In the genomic region with DNA sequence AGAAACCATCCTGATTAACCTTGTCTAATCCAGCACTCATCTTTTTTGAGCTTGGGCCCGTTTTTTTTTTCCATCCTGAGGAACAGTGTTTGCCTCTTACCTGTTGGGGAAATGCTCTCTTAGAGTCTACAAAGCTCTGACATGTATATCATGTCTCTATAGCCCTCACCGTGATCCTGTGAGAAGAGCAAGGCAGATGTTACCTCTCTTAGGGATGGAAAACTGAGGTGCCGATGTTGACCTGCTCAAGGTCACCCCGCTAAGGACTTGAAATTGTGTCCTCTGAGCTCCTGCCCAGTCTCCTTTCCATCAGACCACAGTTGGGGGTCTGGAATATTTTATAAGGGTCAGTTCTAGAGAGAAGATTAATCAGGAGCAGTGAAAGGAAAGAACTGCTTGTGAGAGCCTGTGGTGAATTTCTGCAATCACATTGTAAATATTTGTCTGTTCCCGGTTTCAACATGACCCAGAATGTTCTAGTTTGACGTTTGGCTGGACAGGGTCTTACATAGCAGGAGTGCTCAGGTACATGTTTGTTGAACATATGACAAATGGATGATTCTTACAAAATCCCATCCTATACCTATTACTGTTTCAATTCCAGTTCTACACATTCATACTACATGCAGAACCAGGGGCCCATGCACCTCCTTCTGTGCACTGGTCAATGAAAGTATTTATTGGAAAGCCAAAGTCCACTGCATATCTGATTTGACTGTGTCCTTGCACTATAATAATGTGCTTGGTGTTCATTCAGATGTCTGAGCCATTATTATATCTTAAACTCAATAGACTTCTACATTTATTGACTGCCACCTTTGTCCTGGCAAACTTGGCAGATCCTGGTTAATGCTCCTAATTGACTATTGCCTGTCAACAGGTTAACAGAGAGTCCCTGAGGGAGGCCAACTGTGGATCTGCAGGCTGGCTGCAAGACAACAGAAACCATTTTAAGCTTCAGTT, we compare ENCODE assay signal across 1 cellular context.
A peak's percentile ranks its signal among the peaks of the same experiment; 100 is the strongest.
TF ChIP-seq lines count a peak whose summit lies in the region.

No MANE protein-coding gene starts in this region.

TF ChIP-seq in HepG2, 621 proteins besides CTCF, POLR2A, EP300 and RAD21 (continued from another document and continues in another):
- TF ChIP-seq ZNF292 (CRISPR knock-in tag; IDR thresholded peaks at IDR 0.05; ENCODE audit: borderline replicate concordance, low read depth): peak; percentile 46; the same call in 1 of the 2 replicates
- TF ChIP-seq ETV6 (CRISPR knock-in tag; conservative IDR thresholded peaks at IDR 0.05): no peak
- TF ChIP-seq IKZF5 (CRISPR knock-in tag; IDR thresholded peaks at IDR 0.05): no peak
- TF ChIP-seq, protein P1, sequence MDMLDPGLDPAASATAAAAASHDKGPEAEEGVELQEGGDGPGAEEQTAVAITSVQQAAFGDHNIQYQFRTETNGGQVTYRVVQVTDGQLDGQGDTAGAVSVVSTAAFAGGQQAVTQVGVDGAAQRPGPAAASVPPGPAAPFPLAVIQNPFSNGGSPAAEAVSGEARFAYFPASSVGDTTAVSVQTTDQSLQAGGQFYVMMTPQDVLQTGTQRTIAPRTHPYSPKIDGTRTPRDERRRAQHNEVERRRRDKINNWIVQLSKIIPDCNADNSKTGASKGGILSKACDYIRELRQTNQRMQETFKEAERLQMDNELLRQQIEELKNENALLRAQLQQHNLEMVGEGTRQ (IDR thresholded peaks at IDR 0.05; ENCODE audit: low read depth, low read length): no peak
- TF ChIP-seq, protein P1 (CRISPR knock-in tag; IDR thresholded peaks at IDR 0.05; ENCODE audit: borderline replicate concordance): no peak
- TF ChIP-seq NFIC (IDR thresholded peaks at IDR 0.05; ENCODE audit: low read length): no peak; the same call in 1 of the 2 replicates
- TF ChIP-seq, protein P2, sequence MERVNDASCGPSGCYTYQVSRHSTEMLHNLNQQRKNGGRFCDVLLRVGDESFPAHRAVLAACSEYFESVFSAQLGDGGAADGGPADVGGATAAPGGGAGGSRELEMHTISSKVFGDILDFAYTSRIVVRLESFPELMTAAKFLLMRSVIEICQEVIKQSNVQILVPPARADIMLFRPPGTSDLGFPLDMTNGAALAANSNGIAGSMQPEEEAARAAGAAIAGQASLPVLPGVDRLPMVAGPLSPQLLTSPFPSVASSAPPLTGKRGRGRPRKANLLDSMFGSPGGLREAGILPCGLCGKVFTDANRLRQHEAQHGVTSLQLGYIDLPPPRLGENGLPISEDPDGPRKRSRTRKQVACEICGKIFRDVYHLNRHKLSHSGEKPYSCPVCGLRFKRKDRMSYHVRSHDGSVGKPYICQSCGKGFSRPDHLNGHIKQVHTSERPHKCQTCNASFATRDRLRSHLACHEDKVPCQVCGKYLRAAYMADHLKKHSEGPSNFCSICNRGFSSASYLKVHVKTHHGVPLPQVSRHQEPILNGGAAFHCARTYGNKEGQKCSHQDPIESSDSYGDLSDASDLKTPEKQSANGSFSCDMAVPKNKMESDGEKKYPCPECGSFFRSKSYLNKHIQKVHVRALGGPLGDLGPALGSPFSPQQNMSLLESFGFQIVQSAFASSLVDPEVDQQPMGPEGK (CRISPR knock-in tag; IDR thresholded peaks at IDR 0.05): peak; percentile 13; the same call in 1 of the 2 replicates
- TF ChIP-seq ZNF768 (CRISPR knock-in tag; IDR thresholded peaks at IDR 0.05): no peak
- TF ChIP-seq ZBTB25 (CRISPR knock-in tag; IDR thresholded peaks at IDR 0.05): peak; percentile 40; the same call in 1 of the 2 replicates
- no peak for TF ChIP-seq KDM5B (CRISPR knock-in tag; IDR thresholded peaks at IDR 0.05; ENCODE audit: borderline replicate concordance)
- TF ChIP-seq ZSCAN21 (CRISPR knock-in tag; IDR thresholded peaks at IDR 0.05; ENCODE audit: borderline replicate concordance): no peak
- TF ChIP-seq ZNF558 (CRISPR knock-in tag; IDR thresholded peaks at IDR 0.05; ENCODE audit: borderline replicate concordance): no peak
- TF ChIP-seq TBX2 (CRISPR knock-in tag; IDR thresholded peaks at IDR 0.05; ENCODE audit: borderline replicate concordance): 0 out of 2 replicates have a peak, but pooled peaks have one; percentile 37
- TF ChIP-seq HCFC1 (IDR thresholded peaks at IDR 0.05; ENCODE audit: low read depth, low read length): no peak
- TF ChIP-seq ZNF431 (CRISPR knock-in tag; IDR thresholded peaks at IDR 0.05; ENCODE audit: borderline replicate concordance, low read depth): no peak
- TF ChIP-seq ZNF720 (CRISPR knock-in tag; IDR thresholded peaks at IDR 0.05): no peak
- TF ChIP-seq, protein P3, sequence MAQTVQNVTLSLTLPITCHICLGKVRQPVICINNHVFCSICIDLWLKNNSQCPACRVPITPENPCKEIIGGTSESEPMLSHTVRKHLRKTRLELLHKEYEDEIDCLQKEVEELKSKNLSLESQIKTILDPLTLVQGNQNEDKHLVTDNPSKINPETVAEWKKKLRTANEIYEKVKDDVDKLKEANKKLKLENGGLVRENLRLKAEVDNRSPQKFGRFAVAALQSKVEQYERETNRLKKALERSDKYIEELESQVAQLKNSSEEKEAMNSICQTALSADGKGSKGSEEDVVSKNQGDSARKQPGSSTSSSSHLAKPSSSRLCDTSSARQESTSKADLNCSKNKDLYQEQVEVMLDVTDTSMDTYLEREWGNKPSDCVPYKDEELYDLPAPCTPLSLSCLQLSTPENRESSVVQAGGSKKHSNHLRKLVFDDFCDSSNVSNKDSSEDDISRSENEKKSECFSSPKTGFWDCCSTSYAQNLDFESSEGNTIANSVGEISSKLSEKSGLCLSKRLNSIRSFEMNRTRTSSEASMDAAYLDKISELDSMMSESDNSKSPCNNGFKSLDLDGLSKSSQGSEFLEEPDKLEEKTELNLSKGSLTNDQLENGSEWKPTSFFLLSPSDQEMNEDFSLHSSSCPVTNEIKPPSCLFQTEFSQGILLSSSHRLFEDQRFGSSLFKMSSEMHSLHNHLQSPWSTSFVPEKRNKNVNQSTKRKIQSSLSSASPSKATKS (CRISPR knock-in tag; IDR thresholded peaks at IDR 0.05): no peak
- no peak for TF ChIP-seq ATF6 (CRISPR knock-in tag; conservative IDR thresholded peaks at IDR 0.05)
- TF ChIP-seq, protein P4, sequence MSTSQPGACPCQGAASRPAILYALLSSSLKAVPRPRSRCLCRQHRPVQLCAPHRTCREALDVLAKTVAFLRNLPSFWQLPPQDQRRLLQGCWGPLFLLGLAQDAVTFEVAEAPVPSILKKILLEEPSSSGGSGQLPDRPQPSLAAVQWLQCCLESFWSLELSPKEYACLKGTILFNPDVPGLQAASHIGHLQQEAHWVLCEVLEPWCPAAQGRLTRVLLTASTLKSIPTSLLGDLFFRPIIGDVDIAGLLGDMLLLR (CRISPR knock-in tag; IDR thresholded peaks at IDR 0.05): no peak
- TF ChIP-seq NR2C2 (CRISPR knock-in tag; IDR thresholded peaks at IDR 0.05; ENCODE audit: borderline replicate concordance): no peak
- TF ChIP-seq DNMT1 (CRISPR knock-in tag; IDR thresholded peaks at IDR 0.05): no peak
- no peak for TF ChIP-seq ZNF180 (CRISPR knock-in tag; IDR thresholded peaks at IDR 0.05; ENCODE audit: borderline replicate concordance, low read depth)
- TF ChIP-seq ZNF672 (CRISPR knock-in tag; IDR thresholded peaks at IDR 0.05): no peak
- TF ChIP-seq FLYWCH1 (CRISPR knock-in tag; IDR thresholded peaks at IDR 0.05): no peak
- no peak for TF ChIP-seq WIZ (CRISPR knock-in tag; IDR thresholded peaks at IDR 0.05)
- TF ChIP-seq, protein P5, sequence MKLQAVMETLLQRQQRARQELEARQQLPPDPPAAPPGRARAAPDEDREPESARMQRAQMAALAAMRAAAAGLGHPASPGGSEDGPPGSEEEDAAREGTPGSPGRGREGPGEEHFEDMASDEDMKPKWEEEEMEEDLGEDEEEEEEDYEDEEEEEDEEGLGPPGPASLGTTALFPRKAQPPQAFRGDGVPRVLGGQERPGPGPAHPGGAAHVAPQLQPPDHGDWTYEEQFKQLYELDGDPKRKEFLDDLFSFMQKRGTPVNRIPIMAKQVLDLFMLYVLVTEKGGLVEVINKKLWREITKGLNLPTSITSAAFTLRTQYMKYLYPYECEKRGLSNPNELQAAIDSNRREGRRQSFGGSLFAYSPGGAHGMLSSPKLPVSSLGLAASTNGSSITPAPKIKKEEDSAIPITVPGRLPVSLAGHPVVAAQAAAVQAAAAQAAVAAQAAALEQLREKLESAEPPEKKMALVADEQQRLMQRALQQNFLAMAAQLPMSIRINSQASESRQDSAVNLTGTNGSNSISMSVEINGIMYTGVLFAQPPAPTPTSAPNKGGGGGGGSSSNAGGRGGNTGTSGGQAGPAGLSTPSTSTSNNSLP (IDR thresholded peaks at IDR 0.05; ENCODE audit: low read depth, low read length): peak; percentile 63; the same call in 1 of the 2 replicates
- no peak for TF ChIP-seq ZNF44 (CRISPR knock-in tag; IDR thresholded peaks at IDR 0.05)
- peak; percentile 60 for TF ChIP-seq HDAC1 (CRISPR knock-in tag; IDR thresholded peaks at IDR 0.05)
- TF ChIP-seq, protein P6, sequence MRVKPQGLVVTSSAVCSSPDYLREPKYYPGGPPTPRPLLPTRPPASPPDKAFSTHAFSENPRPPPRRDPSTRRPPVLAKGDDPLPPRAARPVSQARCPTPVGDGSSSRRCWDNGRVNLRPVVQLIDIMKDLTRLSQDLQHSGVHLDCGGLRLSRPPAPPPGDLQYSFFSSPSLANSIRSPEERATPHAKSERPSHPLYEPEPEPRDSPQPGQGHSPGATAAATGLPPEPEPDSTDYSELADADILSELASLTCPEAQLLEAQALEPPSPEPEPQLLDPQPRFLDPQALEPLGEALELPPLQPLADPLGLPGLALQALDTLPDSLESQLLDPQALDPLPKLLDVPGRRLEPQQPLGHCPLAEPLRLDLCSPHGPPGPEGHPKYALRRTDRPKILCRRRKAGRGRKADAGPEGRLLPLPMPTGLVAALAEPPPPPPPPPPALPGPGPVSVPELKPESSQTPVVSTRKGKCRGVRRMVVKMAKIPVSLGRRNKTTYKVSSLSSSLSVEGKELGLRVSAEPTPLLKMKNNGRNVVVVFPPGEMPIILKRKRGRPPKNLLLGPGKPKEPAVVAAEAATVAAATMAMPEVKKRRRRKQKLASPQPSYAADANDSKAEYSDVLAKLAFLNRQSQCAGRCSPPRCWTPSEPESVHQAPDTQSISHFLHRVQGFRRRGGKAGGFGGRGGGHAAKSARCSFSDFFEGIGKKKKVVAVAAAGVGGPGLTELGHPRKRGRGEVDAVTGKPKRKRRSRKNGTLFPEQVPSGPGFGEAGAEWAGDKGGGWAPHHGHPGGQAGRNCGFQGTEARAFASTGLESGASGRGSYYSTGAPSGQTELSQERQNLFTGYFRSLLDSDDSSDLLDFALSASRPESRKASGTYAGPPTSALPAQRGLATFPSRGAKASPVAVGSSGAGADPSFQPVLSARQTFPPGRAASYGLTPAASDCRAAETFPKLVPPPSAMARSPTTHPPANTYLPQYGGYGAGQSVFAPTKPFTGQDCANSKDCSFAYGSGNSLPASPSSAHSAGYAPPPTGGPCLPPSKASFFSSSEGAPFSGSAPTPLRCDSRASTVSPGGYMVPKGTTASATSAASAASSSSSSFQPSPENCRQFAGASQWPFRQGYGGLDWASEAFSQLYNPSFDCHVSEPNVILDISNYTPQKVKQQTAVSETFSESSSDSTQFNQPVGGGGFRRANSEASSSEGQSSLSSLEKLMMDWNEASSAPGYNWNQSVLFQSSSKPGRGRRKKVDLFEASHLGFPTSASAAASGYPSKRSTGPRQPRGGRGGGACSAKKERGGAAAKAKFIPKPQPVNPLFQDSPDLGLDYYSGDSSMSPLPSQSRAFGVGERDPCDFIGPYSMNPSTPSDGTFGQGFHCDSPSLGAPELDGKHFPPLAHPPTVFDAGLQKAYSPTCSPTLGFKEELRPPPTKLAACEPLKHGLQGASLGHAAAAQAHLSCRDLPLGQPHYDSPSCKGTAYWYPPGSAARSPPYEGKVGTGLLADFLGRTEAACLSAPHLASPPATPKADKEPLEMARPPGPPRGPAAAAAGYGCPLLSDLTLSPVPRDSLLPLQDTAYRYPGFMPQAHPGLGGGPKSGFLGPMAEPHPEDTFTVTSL (CRISPR knock-in tag; IDR thresholded peaks at IDR 0.05; ENCODE audit: borderline replicate concordance): peak; percentile 73; the same call in 1 of the 2 replicates
- TF ChIP-seq HNRNPL (IDR thresholded peaks at IDR 0.05; ENCODE audit: low read depth, low read length): no peak
- no peak for TF ChIP-seq ZNF510 (CRISPR knock-in tag; IDR thresholded peaks at IDR 0.05; ENCODE audit: low read depth)
- TF ChIP-seq MEF2D (CRISPR knock-in tag; IDR thresholded peaks at IDR 0.05): 0 out of 2 replicates have a peak, but pooled peaks have one; percentile 21
- TF ChIP-seq BCL6 (CRISPR knock-in tag; IDR thresholded peaks at IDR 0.05): peak; percentile 29; the same call in 1 of the 2 replicates
- no peak for TF ChIP-seq ZSCAN20 (CRISPR knock-in tag; IDR thresholded peaks at IDR 0.05; ENCODE audit: borderline replicate concordance)
- peak; percentile 82 for TF ChIP-seq HNF4A (CRISPR knock-in tag; IDR thresholded peaks at IDR 0.05)
- TF ChIP-seq CBX1 (IDR thresholded peaks at IDR 0.05; ENCODE audit: low read depth): no peak
- no peak for TF ChIP-seq ZKSCAN1 (IDR thresholded peaks at IDR 0.05; ENCODE audit: low read length)
